ENCODE assay signal across 11 cellular contexts in the genomic region with DNA sequence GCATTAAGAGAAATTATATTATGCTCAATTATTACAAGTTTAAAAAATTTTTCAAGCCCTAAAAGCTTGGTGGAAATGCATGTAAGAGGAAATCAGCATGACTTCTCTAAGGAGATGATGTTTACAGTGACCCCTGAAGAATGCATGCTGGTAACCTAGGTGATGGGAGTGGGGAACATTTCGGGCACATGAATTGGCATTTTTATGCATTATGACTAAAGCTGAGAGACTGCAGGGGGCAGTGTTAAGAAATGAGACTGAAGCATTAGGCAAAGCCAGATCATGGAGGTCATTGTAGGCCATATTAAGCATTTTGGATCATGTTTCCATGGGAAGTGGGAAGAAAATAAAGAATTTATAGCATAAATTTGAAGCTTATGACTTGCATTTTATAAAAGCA.
DNase-seq lines count a peak whose midpoint lies in the region; ATAC-seq and TF ChIP-seq lines count a peak whose summit lies in the region.
"Had no signal": no experiment of that assay in that cellular context is flagged by ENCODE, and none has a peak within 500 bp of the region (broad histone marks: within the 10 kb centered on the region; RNA-seq: fewer than 3 reads in every experiment).

No MANE protein-coding gene starts in this region.

- peaks cover 7% of the 10 kb centered on the region; the same call in 2 of the 3 replicates for H3K36me3 Mint-ChIP-seq in GM23338 (ENCODE audit: low read depth)

- DNase-seq in GM23338 (ENCODE audit: low spot score), result peak; percentile 67
- DNase-seq in PC-3, result peak; percentile 44
- no peak for DNase-seq in epithelial cell of proximal tubule (ENCODE audit: low read depth)
- peak; percentile 71 for DNase-seq in retinal pigment epithelial cell (ENCODE audit: low read depth)
- no peak for DNase-seq in nucleus accumbens (lab: John Stamatoyannopoulos, UW)
- DNase-seq in activated CD4-positive, alpha-beta T cell treated with anti-CD3 and anti-CD28 coated beads for 48 hours, result no peak
- DNase-seq in activated T-cell treated with anti-CD3 and anti-CD28 coated beads, Interleukin-2, amount 50 U/mL, for 1 hour, result no peak
- DNase-seq: activated gamma-delta T cell treated with Interleukin-2 at 50 U/mL for 16 hours, NCI-H524 had no signal

- BruUV-seq in PC-3 (replicated peaks; lab: Mats Ljungman, UMichigan), result no TSS peak

- intact Hi-C loops in PC-3 (cut with micrococcal nuclease), result no loop called here

- H3K9me2 ChIP-seq in GM23338 (ENCODE audit: insufficient read depth), result no peaks in the 10 kb centered on the region
- H3K9me2 ChIP-seq in PC-3 (replicated peaks; ENCODE audit: low read length), result no peaks in the 10 kb centered on the region

- peaks cover 35% of the 10 kb centered on the region for H3K4me1 Mint-ChIP-seq in GM23338

- H3K9me3 Mint-ChIP-seq in GM23338, result no peaks in the 10 kb centered on the region

- H3K27ac Mint-ChIP-seq in GM23338, result peak overlapping the region; percentile 90

- H3F3A ChIP-seq in GM23338 (replicated peaks; ENCODE audit: low read depth) (no peaks in the 10 kb centered on the region), PC-3 (ENCODE audit: low read length, unreplicated experiment) (no peaks in the 10 kb centered on the region)

- H3K4me3 ChIP-seq in GM23338 (no peak overlapping the region), PC-3 (ENCODE audit: low read length) (no peak overlapping the region), epithelial cell of proximal tubule (ENCODE audit: low read depth, low read length) (no peak overlapping the region), retinal pigment epithelial cell (ENCODE audit: low read length) (no peak overlapping the region)
- H3K4me3 ChIP-seq: esophagus muscularis mucosa had no signal

- H3K27me3 Mint-ChIP-seq in GM23338 (ENCODE audit: insufficient read depth, low read depth, poor library complexity), result no peaks in the 10 kb centered on the region

- TF ChIP-seq CTCF in GM23338 (conservative IDR thresholded peaks at IDR 0.05; ENCODE audit: low read depth in 2 of 2) (peak; percentile 40 to 41), PC-3 (conservative IDR thresholded peaks at IDR 0.05; ENCODE audit: low read depth, low read length) (peak; percentile 44), epithelial cell of proximal tubule (conservative IDR thresholded peaks at IDR 0.05; ENCODE audit: low read depth, low read length) (peak; percentile 56), retinal pigment epithelial cell (conservative IDR thresholded peaks at IDR 0.05; ENCODE audit: low read depth, low read length) (peak; percentile 53)

- H3K4me1 ChIP-seq in GM23338 (ENCODE audit: insufficient read depth) (peaks cover 16% of the 10 kb centered on the region), PC-3 (ENCODE audit: insufficient read depth, low read length) (peaks cover 26% of the 10 kb centered on the region; the same call in 1 of the 2 replicates)

- H3K36me3 ChIP-seq in GM23338 (ENCODE audit: insufficient read depth), result no peaks in the 10 kb centered on the region
- no peaks in the 10 kb centered on the region for H3K36me3 ChIP-seq in PC-3 (ENCODE audit: low read depth, low read length)
- H3K36me3 ChIP-seq: esophagus muscularis mucosa had no signal

- CTCF ChIA-PET in PC-3 (lab: Charles Lee), result no interaction called here

- H3K4me2 ChIP-seq in GM23338, result no peak overlapping the region
- no peak overlapping the region; the same call in 1 of the 2 replicates for H3K4me2 ChIP-seq in PC-3 (ENCODE audit: low read length)

- ATAC-seq in GM23338 (no peak; the same call in 2 of the 3 replicates), PC-3 (no peak)

- H3K9ac ChIP-seq in PC-3 (ENCODE audit: low read length), result no peak overlapping the region

- H4K20me1 ChIP-seq in GM23338 (replicated peaks; ENCODE audit: insufficient read depth), result no peaks in the 10 kb centered on the region
- H4K20me1 ChIP-seq in PC-3 (ENCODE audit: low read length), result no peaks in the 10 kb centered on the region

- no peak overlapping the region for H3K27ac ChIP-seq in GM23338 (ENCODE audit: low read depth)
- H3K27ac ChIP-seq in PC-3 (ENCODE audit: low read length), result no peak overlapping the region
- H3K27ac ChIP-seq: esophagus muscularis mucosa had no signal

- no peaks in the 10 kb centered on the region for H3K79me2 ChIP-seq in GM23338 (replicated peaks; ENCODE audit: insufficient read depth)
- H3K79me2 ChIP-seq in PC-3 (ENCODE audit: low read length), result no peaks in the 10 kb centered on the region

- no peak overlapping the region for H3K4me3 Mint-ChIP-seq in GM23338
- H3K4me3 Mint-ChIP-seq: neural crest cell had no signal

- POLR2A ChIA-PET in PC-3 (lab: Charles Lee; ENCODE audit: unreplicated experiment), result no interaction called here

- no peak overlapping the region for H2AFZ ChIP-seq in GM23338
- no peak overlapping the region for H2AFZ ChIP-seq in PC-3 (ENCODE audit: low read length)

- H3K9me3 ChIP-seq in PC-3 (ENCODE audit: low read length), result no peaks in the 10 kb centered on the region
- H3K9me3 ChIP-seq: esophagus muscularis mucosa had no signal

- H3K27me3 ChIP-seq in GM23338 (ENCODE audit: insufficient read depth) (no peaks in the 10 kb centered on the region), PC-3 (ENCODE audit: low read length) (no peaks in the 10 kb centered on the region)
- H3K27me3 ChIP-seq: esophagus muscularis mucosa had no signal

TF ChIP-seq in GM23338, 12 proteins besides CTCF, POLR2A, EP300 and RAD21:
- TF ChIP-seq CREB1 (CRISPR knock-in tag; IDR thresholded peaks at IDR 0.05; ENCODE audit: low read depth), result no peak

Comparison
In these comparisons a context has a peak if more than half of its experiments do, and no peak if none do; other contexts are left out.
1. DNase-seq: peak in GM23338 (single experiment), PC-3 (single experiment) and retinal pigment epithelial cell (single experiment); none in epithelial cell of proximal tubule (single experiment), nucleus accumbens (0 of 56), activated CD4-positive, alpha-beta T cell treated with anti-CD3 and anti-CD28 coated beads for 48 hours (single experiment) and activated T-cell treated with anti-CD3 and anti-CD28 coated beads, Interleukin-2, amount 50 U/mL, for 1 hour (single experiment).
2. Peak in every context shown above with its lines, with median percentiles within 50 percentile points of each other: CTCF ChIP-seq.